1 cellular context compared by ENCODE assay signal in genomic region chr17:8375738-8376259, GRCh38.
A peak's percentile ranks its signal among the peaks of the same experiment; 100 is the strongest.
TF ChIP-seq lines count a peak whose summit lies in the region.

No MANE protein-coding gene starts in this region.

TF ChIP-seq in HepG2, 621 proteins besides CTCF, POLR2A, EP300 and RAD21:
- TF ChIP-seq AHDC1 (CRISPR knock-in tag; IDR thresholded peaks at IDR 0.05; ENCODE audit: borderline replicate concordance) (no peak), TRAFD1 (CRISPR knock-in tag; IDR thresholded peaks at IDR 0.05; ENCODE audit: borderline replicate concordance) (no peak), EED (CRISPR knock-in tag; IDR thresholded peaks at IDR 0.05) (no peak), BRF2 (CRISPR knock-in tag; IDR thresholded peaks at IDR 0.05) (no peak), ZBTB39 (CRISPR knock-in tag; IDR thresholded peaks at IDR 0.05) (0 out of 2 replicates have a peak, but pooled peaks have one; percentile 45)
